In the genomic region with DNA sequence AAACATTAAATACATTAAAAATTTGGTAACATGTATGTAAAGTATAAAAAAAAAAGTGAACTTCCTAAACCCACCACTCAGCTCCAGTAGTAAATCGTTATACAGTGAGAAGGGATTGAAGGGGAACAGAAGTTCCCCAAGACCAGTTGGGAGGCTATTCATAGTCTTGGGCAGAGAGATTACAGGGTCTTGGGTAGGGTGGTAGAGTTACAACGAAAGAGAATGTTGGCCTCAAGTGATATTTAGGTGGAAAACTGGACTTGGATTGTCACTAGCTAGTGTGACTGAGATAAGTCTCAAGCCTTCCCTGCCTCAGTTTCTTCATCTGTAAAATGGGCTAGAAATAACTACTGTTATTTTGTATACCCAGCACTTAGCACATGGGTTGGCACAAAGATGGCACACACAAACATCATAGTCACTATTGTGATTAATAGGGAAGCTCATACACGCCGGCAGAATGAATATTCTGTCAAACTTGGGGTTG, we compare ENCODE assay signal across 8 cellular contexts. TPM values are rescaled to one million over a fixed set of nuclear protein-coding genes. Genes with fewer than 3 reads are reported as not detected.
A peak's percentile ranks its signal among the peaks of the same experiment; 100 is the strongest.
DNase-seq lines count a peak whose midpoint lies in the region; ATAC-seq and TF ChIP-seq lines count a peak whose summit lies in the region.

No MANE protein-coding gene starts in this region.

- H3K27ac ChIP-seq in 22Rv1, result peak overlapping the region; percentile 61; the same call in 1 of the 2 replicates
- H3K27ac ChIP-seq in brain microvascular endothelial cell, result peak overlapping the region; percentile 94

- H3K4me1 ChIP-seq in mononuclear cell (ENCODE audit: insufficient read depth, low read length), result peaks cover 33% of the 10 kb centered on the region

- no peaks in the 10 kb centered on the region for H3K9me3 ChIP-seq in mononuclear cell (ENCODE audit: low read depth, low read length)

- TF ChIP-seq CTCF in 22Rv1 (IDR thresholded peaks at IDR 0.05) (no peak), brain microvascular endothelial cell (IDR thresholded peaks at IDR 0.05; ENCODE audit: low read depth, low read length, missing control alignments) (no peak)

- no peaks in the 10 kb centered on the region for H3K27me3 ChIP-seq in brain microvascular endothelial cell (replicated peaks)
- no peaks in the 10 kb centered on the region for H3K27me3 ChIP-seq in mononuclear cell (ENCODE audit: insufficient read depth, low read length)

- H3K4me3 ChIP-seq in brain microvascular endothelial cell (ENCODE audit: low read depth, low read length) (peak overlapping the region; percentile 95), mononuclear cell (ENCODE audit: low read length) (peak overlapping the region; percentile 90)

- ATAC-seq in HG02943 (IDR thresholded peaks at IDR 0.05; ENCODE audit: low read depth, unreplicated experiment), result peak; percentile 8
- ATAC-seq in GM21737 (IDR thresholded peaks at IDR 0.05; ENCODE audit: unreplicated experiment), result no peak
- ATAC-seq in HG02623 (IDR thresholded peaks at IDR 0.05; ENCODE audit: unreplicated experiment), result no peak

- DNase-seq in brain microvascular endothelial cell, result no peak
- no peak for DNase-seq in GM19238 (ENCODE audit: insufficient read length, low spot score)
- no peak for DNase-seq in NCI-H1436 treated with DMSO at 0.1 percent for 48 hours (lab: John Stamatoyannopoulos, UW)

- H3K36me3 ChIP-seq in brain microvascular endothelial cell (replicated peaks), result peaks cover 6% of the 10 kb centered on the region

- in situ Hi-C loops in brain microvascular endothelial cell (cut with HindIII; ENCODE audit: low pct_ligation_motif_present, low sequenced_read_pairs), result no loop called here

RNA-seq across cellular contexts. Expression of gene YEATS2, which starts 0.4 kb away (rescaled TPM):
- 17.0 TPM for total RNA-seq in mononuclear cell
